Comparison of ENCODE assay signal across 8 cellular contexts in genomic region chr17:64506576-64507417, GRCh38. TPM values are rescaled to one million over a fixed set of nuclear protein-coding genes. Genes with fewer than 3 reads are reported as not detected.
A peak's percentile ranks its signal among the peaks of the same experiment; 100 is the strongest.
DNase-seq lines count a peak whose midpoint lies in the region; ATAC-seq and TF ChIP-seq lines count a peak whose summit lies in the region.

TSS of gene CEP95 (plus strand) at chr17:64506977. CDS start at chr17:64507098, 121 bp downstream.

- peak within 1 kb of the TSS; percentile 93 for H3K4me3 ChIP-seq in WERI-Rb-1 (ENCODE audit: low read depth, low read length)
- peak within 1 kb of the TSS; percentile 75 to 91 (median 83) for H3K4me3 ChIP-seq in breast epithelium

- DNase-seq in ACHN (peak; percentile 95), NCI-H2227 (lab: John Stamatoyannopoulos, UW; ENCODE audit: unreplicated experiment) (peak; percentile 99), WERI-Rb-1 (peak; percentile 99), breast epithelium (ENCODE audit: low spot score in 2 of 2) (peak; percentile 92 to 97), iPS-NIHi11 (ENCODE audit: low spot score) (peak; percentile 93)
- DNase-seq in stimulated activated CD4-positive, alpha-beta T cell treated with anti-CD3 and anti-CD28 coated beads, Interleukin-12 subunit alpha, Interleukin-12 subunit beta, amount 100 ng/mL, for 24 hours (ENCODE audit: low read depth in 2 of 2): peak; percentile 91 to 95

- peak within 1 kb of the TSS; percentile 99 for H3K27ac ChIP-seq in WERI-Rb-1
- H3K27ac ChIP-seq in breast epithelium: peak within 1 kb of the TSS; percentile 99 to 100

- H3K36me3 ChIP-seq in WERI-Rb-1 (peaks cover 76% of the 10 kb centered on the region), breast epithelium (peaks cover 20% of the 10 kb centered on the region)

- H3K9me3 ChIP-seq in WERI-Rb-1 (ENCODE audit: severe bottlenecking) (no peaks in the 10 kb centered on the region), breast epithelium (no peaks in the 10 kb centered on the region)

- TF ChIP-seq CTCF in WERI-Rb-1 (IDR thresholded peaks at IDR 0.05; ENCODE audit: low read depth, low read length): no peak
- TF ChIP-seq CTCF in breast epithelium (IDR thresholded peaks at IDR 0.05): no peak

- no peaks in the 10 kb centered on the region for H3K27me3 ChIP-seq in WERI-Rb-1 (ENCODE audit: insufficient read depth, low read depth, severe bottlenecking)
- H3K27me3 ChIP-seq in breast epithelium: no peaks in the 10 kb centered on the region

- intact Hi-C loops in breast epithelium (cut with DNase I; ENCODE audit: low total_unique reads): loop anchor here (10.0 kb wide), 1 partner anchor 182 kb away; no protein-coding TSS in a partner anchor

- in situ Hi-C loops in ACHN (cut with HindIII; ENCODE audit: low pct_ligation_motif_present, low pct_unique_long_range_greater_than_20kb, low sequenced_read_pairs): no loop called here

- TF ChIP-seq POLR2A in breast epithelium (IDR thresholded peaks at IDR 0.05): peak; percentile 92

- H3K4me1 ChIP-seq in breast epithelium: peaks cover 0 to 17% of the 10 kb centered on the region in 2 donors

- ATAC-seq in GM18870 (IDR thresholded peaks at IDR 0.05; ENCODE audit: unreplicated experiment) (peak; percentile 56), HG03108 (IDR thresholded peaks at IDR 0.05; ENCODE audit: unreplicated experiment) (peak; percentile 40)

RNA-seq across cellular contexts. Expression of gene CEP95, which starts in this region (rescaled TPM):
- 10 to 100 TPM; 56.5 to 74.4 (median 73.2) TPM for total RNA-seq in breast epithelium

Comparison
In these comparisons a context has a peak if more than half of its experiments do, and no peak if none do; other contexts are left out.
1. Peak in every context shown above with its lines: DNase-seq, ATAC-seq, H3K4me3 ChIP-seq and H3K27ac ChIP-seq.